In the genomic region with DNA sequence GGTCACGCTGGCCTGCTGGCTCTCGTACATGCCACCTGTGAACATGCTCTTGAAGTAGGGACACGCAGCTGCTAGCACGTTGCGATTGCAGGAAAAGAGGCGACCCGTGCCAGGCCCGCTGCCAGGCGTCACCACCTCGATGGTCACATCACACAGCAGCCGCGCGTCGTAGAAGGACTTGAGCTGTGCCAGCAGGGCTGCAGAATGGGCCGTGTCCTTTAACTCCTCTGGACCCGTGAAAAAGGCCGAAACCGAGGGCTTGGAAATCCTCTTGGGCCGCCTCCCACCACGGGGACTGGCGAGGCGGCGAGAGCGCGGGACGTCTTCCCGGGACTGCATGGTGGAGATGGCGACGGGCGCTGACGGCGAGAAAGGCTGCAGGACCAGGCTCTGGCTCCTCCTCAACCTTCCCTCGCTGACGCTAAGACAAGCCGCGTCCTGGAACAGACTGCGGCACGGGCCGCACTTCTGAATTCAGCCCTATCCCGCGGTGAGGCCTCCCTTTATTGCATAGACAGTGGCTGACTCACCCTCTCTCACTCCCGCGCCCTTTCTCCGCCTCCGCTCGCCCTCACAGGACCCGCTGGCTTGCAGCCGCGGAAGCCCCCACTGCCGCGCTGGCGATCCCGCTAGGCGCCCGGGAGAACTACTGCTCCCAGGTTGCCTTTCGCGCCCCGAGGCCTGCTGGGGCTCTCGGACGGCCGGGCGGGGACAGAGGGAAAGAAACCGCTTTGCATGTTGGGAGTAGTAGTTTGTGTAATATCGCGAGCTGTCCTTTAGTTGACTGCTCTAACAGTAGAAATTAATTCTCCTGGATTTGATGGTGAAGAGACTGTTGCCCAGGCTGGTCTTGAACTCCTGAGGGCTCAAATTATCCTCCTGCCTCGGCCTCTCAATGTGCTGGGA, we compare ENCODE assay signal across 2 cellular contexts.
A peak's percentile ranks its signal among the peaks of the same experiment; 100 is the strongest.
TF ChIP-seq lines count a peak whose summit lies in the region.

A gene with protein sequence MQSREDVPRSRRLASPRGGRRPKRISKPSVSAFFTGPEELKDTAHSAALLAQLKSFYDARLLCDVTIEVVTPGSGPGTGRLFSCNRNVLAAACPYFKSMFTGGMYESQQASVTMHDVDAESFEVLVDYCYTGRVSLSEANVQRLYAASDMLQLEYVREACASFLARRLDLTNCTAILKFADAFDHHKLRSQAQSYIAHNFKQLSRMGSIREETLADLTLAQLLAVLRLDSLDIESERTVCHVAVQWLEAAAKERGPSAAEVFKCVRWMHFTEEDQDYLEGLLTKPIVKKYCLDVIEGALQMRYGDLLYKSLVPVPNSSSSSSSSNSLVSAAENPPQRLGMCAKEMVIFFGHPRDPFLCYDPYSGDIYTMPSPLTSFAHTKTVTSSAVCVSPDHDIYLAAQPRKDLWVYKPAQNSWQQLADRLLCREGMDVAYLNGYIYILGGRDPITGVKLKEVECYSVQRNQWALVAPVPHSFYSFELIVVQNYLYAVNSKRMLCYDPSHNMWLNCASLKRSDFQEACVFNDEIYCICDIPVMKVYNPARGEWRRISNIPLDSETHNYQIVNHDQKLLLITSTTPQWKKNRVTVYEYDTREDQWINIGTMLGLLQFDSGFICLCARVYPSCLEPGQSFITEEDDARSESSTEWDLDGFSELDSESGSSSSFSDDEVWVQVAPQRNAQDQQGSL (minus strand): TSS at position 651 of the 906 bp plus-strand sequence. CDS start 312 bp downstream, at position 339.

TF ChIP-seq in IMR-90, 13 proteins besides CTCF, POLR2A, EP300 and RAD21:
- TF ChIP-seq CEBPB (IDR thresholded peaks at IDR 0.05; ENCODE audit: low read depth, low read length): peak; percentile 85
- peak; percentile 99 for TF ChIP-seq BHLHE40 (IDR thresholded peaks at IDR 0.05; ENCODE audit: low read depth, low read length)
- TF ChIP-seq CHD1 (IDR thresholded peaks at IDR 0.05; ENCODE audit: low read depth, low read length): no peak
- TF ChIP-seq FOS (IDR thresholded peaks at IDR 0.05; ENCODE audit: low read depth, low read length): peak; percentile 82; the same call in 1 of the 2 replicates
- TF ChIP-seq RCOR1 (IDR thresholded peaks at IDR 0.05; ENCODE audit: insufficient replicate concordance, low read length): no peak
- TF ChIP-seq, protein P1, sequence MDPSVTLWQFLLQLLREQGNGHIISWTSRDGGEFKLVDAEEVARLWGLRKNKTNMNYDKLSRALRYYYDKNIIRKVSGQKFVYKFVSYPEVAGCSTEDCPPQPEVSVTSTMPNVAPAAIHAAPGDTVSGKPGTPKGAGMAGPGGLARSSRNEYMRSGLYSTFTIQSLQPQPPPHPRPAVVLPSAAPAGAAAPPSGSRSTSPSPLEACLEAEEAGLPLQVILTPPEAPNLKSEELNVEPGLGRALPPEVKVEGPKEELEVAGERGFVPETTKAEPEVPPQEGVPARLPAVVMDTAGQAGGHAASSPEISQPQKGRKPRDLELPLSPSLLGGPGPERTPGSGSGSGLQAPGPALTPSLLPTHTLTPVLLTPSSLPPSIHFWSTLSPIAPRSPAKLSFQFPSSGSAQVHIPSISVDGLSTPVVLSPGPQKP (IDR thresholded peaks at IDR 0.05; ENCODE audit: borderline replicate concordance, low read depth, low read length): no peak
- peak; percentile 98 for TF ChIP-seq MAZ (IDR thresholded peaks at IDR 0.05; ENCODE audit: borderline replicate concordance, low read depth, low read length)
- TF ChIP-seq, protein P2, sequence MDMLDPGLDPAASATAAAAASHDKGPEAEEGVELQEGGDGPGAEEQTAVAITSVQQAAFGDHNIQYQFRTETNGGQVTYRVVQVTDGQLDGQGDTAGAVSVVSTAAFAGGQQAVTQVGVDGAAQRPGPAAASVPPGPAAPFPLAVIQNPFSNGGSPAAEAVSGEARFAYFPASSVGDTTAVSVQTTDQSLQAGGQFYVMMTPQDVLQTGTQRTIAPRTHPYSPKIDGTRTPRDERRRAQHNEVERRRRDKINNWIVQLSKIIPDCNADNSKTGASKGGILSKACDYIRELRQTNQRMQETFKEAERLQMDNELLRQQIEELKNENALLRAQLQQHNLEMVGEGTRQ (IDR thresholded peaks at IDR 0.05; ENCODE audit: low read depth, low read length): peak; percentile 5; the same call in 1 of the 2 replicates
- peak; percentile 60; the same call in 1 of the 2 replicates for TF ChIP-seq MXI1 (IDR thresholded peaks at IDR 0.05; ENCODE audit: borderline replicate concordance, low read depth, low read length)
- no peak; the same call in 1 of the 2 replicates for TF ChIP-seq NFE2L2 (IDR thresholded peaks at IDR 0.05; ENCODE audit: low read depth, low read length)
- TF ChIP-seq MAFK (IDR thresholded peaks at IDR 0.05; ENCODE audit: low read depth, low read length): 0 out of 2 replicates have a peak, but pooled peaks have one; percentile 1

TF ChIP-seq in endothelial cell of umbilical vein, 7 proteins besides CTCF, POLR2A, EP300 and RAD21:
- TF ChIP-seq JUN (IDR thresholded peaks at IDR 0.05; ENCODE audit: borderline replicate concordance, insufficient read depth, insufficient read length, low read depth) (peak; percentile 55), POLR2AphosphoS5 (IDR thresholded peaks at IDR 0.05; ENCODE audit: insufficient read depth, low read depth, low read length) (peak; percentile 78), EZH2 (IDR thresholded peaks at IDR 0.05; ENCODE audit: borderline replicate concordance, low read depth, low read length, severe bottlenecking) (no peak), MYC (IDR thresholded peaks at IDR 0.05; ENCODE audit: low read depth, low read length) (no peak), FOS (IDR thresholded peaks at IDR 0.05; ENCODE audit: borderline replicate concordance, insufficient read depth, low read length) (peak; percentile 88)
TF ChIP-seq in endothelial cell of umbilical vein: peak in this region for 3.
